In the genomic region with DNA sequence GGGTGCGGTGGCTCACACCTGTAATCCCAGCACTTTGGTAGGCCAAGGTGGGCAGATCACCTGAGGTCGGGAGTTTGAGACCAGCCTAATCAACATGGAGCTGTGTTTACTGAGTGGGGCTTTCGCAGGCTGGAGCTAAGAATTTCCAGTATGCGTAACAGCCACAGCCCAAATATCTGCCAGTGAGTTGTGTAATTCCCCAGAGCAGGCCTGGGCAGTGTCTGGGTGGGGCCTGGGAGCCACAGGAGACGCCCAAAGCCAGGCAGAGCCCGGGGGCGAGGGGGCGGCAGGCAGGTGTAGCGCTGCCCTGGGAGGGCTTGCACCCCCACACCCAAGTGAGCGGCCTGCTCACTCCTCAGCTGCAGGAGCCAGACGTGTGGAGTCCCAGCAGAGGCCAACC, we compare ENCODE assay signal across 10 cellular contexts. TPM values are rescaled to one million over a fixed set of nuclear protein-coding genes. Genes with fewer than 3 reads are reported as not detected.
"Had no signal": no experiment of that assay in that cellular context is flagged by ENCODE, and none has a peak within 500 bp of the region (broad histone marks: within the 10 kb centered on the region; RNA-seq: fewer than 3 reads in every experiment).

Gene ANXA8L1 (plus strand): TSS at position 371 of the 400 bp plus-strand sequence. CDS start 76 bp downstream, outside the sequence.

RNA-seq across cellular contexts. Expression of gene ANXA8L1, which starts in this region (rescaled TPM):
- total RNA-seq: activated CD8-positive, alpha-beta memory T cell treated with anti-CD3 and anti-CD28 coated beads for 36 hours; activated T-cell treated with anti-CD3 and anti-CD28 coated beads, Interleukin-2, amount 50 U/mL, for 4 hours; activated T-helper 2 cell treated with anti-CD3 and anti-CD28 coated beads, Interferon-gamma antibody, Interleukin-2, Interleukin-4, amounts not matched to agents 10 μg/mL and 5 μg/mL and 100 μg/mL, durations not matched to agents 14 hours and 24 hours and 36 hours; ascending aorta; colonic mucosa; endothelial cell of umbilical vein; fibroblast of lung; myocyte; pulmonary artery endothelial cell; temporal lobe had no signal
- polyA plus RNA-seq: endothelial cell of umbilical vein had no signal
